In genomic region chr3:197356275-197356674, GRCh38 we compare ENCODE assay signal across 16 cellular contexts. TPM values are rescaled to one million over a fixed set of nuclear protein-coding genes. Genes with fewer than 3 reads are reported as not detected.
DNase-seq lines count a peak whose midpoint lies in the region; ATAC-seq and TF ChIP-seq lines count a peak whose summit lies in the region.
"Had no signal": no experiment of that assay in that cellular context is flagged by ENCODE, and none has a peak within 500 bp of the region (broad histone marks: within the 10 kb centered on the region; RNA-seq: fewer than 3 reads in every experiment).

No MANE protein-coding gene starts in this region.

- H3K27me3 Mint-ChIP-seq in endothelial cell (ENCODE audit: unreplicated experiment), result peaks cover 8% of the 10 kb centered on the region

- H3K9me3 ChIP-seq in lower lobe of right lung, result no peaks in the 10 kb centered on the region
- peaks cover 0 to 12% (median 4%) of the 10 kb centered on the region in 4 donors for H3K9me3 ChIP-seq in upper lobe of left lung
- H3K9me3 ChIP-seq in ovary, result no peaks in the 10 kb centered on the region
- H3K9me3 ChIP-seq in MG63, result peaks cover 27% of the 10 kb centered on the region

- H3K4me3 ChIP-seq in lower lobe of right lung, result peak overlapping the region; percentile 35
- H3K4me3 ChIP-seq in upper lobe of left lung, result peak overlapping the region in 3 of 4 donors; percentile 8 to 33 (median 27)
- H3K4me3 ChIP-seq in ovary, result no peak overlapping the region
- no peak overlapping the region for H3K4me3 ChIP-seq in MG63

- ATAC-seq in lower lobe of right lung (peak; percentile 78 to 84), upper lobe of left lung (ENCODE audit: low FRiP score in 2 of 2) (peak in 1 of 2 donors; percentile 36)
- ATAC-seq: left colon had no signal

- TF ChIP-seq CTCF in lower lobe of right lung (IDR thresholded peaks at IDR 0.05) (no peak), upper lobe of left lung (IDR thresholded peaks at IDR 0.05) (no peak), ovary (IDR thresholded peaks at IDR 0.05) (no peak), endothelial cell (IDR thresholded peaks at IDR 0.05; ENCODE audit: unreplicated experiment) (no peak)

- H3K27me3 ChIP-seq in lower lobe of right lung (ENCODE audit: low read depth) (no peaks in the 10 kb centered on the region), upper lobe of left lung (no peaks in the 10 kb centered on the region), ovary (no peaks in the 10 kb centered on the region), MG63 (no peaks in the 10 kb centered on the region)

- peak; percentile 28 for DNase-seq in NCI-H2029 treated with DMSO at 0.1 percent for 48 hours (lab: John Stamatoyannopoulos, UW)
- DNase-seq in NCI-H2029 (lab: John Stamatoyannopoulos, UW), result no peak
- no peak for DNase-seq in lower lobe of right lung
- DNase-seq in upper lobe of left lung, result peak in 1 of 2 donors; percentile 57
- no peak for DNase-seq in ovary
- DNase-seq in endothelial cell (ENCODE audit: low spot score), result no peak
- no peak for DNase-seq in MG63
- DNase-seq: activated CD4-positive, alpha-beta memory T cell treated with anti-CD3 and anti-CD28 coated beads for 36 hours; activated gamma-delta T cell treated with Interleukin-2 at 50 U/mL for 16 hours; DMS153; HFFc6; NCI-H2081 had no signal

- peaks cover 12% of the 10 kb centered on the region for H3K9me3 Mint-ChIP-seq in endothelial cell (ENCODE audit: unreplicated experiment)

- no peak for TF ChIP-seq POLR2A in upper lobe of left lung (IDR thresholded peaks at IDR 0.05)
- no peak for TF ChIP-seq POLR2A in ovary (IDR thresholded peaks at IDR 0.05)

- no peak for TF ChIP-seq EP300 in upper lobe of left lung (IDR thresholded peaks at IDR 0.05)
- no peak for TF ChIP-seq EP300 in ovary (IDR thresholded peaks at IDR 0.05)

- H3K36me3 Mint-ChIP-seq in endothelial cell (ENCODE audit: low read depth, unreplicated experiment), result peaks cover 17% of the 10 kb centered on the region

- no peaks in the 10 kb centered on the region for H3K36me3 ChIP-seq in lower lobe of right lung
- H3K36me3 ChIP-seq in upper lobe of left lung, result no peaks in the 10 kb centered on the region
- no peaks in the 10 kb centered on the region for H3K36me3 ChIP-seq in ovary
- no peaks in the 10 kb centered on the region for H3K36me3 ChIP-seq in MG63

- H3K4me3 Mint-ChIP-seq in endothelial cell (ENCODE audit: unreplicated experiment), result no peak overlapping the region
- H3K4me3 Mint-ChIP-seq: activated CD4-positive, alpha-beta memory T cell treated with anti-CD3 and anti-CD28 coated beads for 36 hours; HFFc6; T-helper 1 cell treated with Interleukin-12 subunit alpha and Interleukin-12 subunit beta and Interleukin-4 antibody, amounts not matched to agents 30 μg/mL and 1 μg/mL, for 36 hours had no signal

- 50 to 68% methylated on average over 14 of the region's 14 CpGs for WGBS in upper lobe of left lung, 2 donors
- 95 to 96% (median 95%) methylated on average over 14 of the region's 14 CpGs for WGBS in ovary, 3 donors

- no peak overlapping the region for H3K27ac Mint-ChIP-seq in endothelial cell (ENCODE audit: unreplicated experiment)
- H3K27ac Mint-ChIP-seq: activated CD4-positive, alpha-beta memory T cell treated with anti-CD3 and anti-CD28 coated beads for 36 hours; HFFc6; T-helper 1 cell treated with Interleukin-12 subunit alpha and Interleukin-12 subunit beta and Interleukin-4 antibody, amounts not matched to agents 30 μg/mL and 1 μg/mL, for 36 hours had no signal

- intact Hi-C loops in lower lobe of right lung (cut with DNase I) (no loop called here), ovary (cut with DNase I) (no loop called here)

- H3K4me1 Mint-ChIP-seq in endothelial cell (ENCODE audit: unreplicated experiment), result peaks cover 10% of the 10 kb centered on the region

- H3K4me1 ChIP-seq in lower lobe of right lung (peaks cover 8% of the 10 kb centered on the region), upper lobe of left lung (peaks cover 0 to 6% (median 3%) of the 10 kb centered on the region in 4 donors), ovary (ENCODE audit: insufficient read depth) (peaks cover 11% of the 10 kb centered on the region)

- peak overlapping the region; percentile 74 for H3K27ac ChIP-seq in cingulate gyrus (ENCODE audit: low read depth, low read length)
- H3K27ac ChIP-seq in lower lobe of right lung, result peak overlapping the region; percentile 46
- H3K27ac ChIP-seq in upper lobe of left lung, result peak overlapping the region in 2 of 4 donors; percentile 37 to 43
- no peak overlapping the region for H3K27ac ChIP-seq in ovary
- H3K27ac ChIP-seq: 22Rv1 had no signal

RNA-seq across cellular contexts. Expression of gene DLG1, which starts 57.9 kb away (rescaled TPM):
- total RNA-seq in lower lobe of right lung (80.2 TPM), upper lobe of left lung (100 to 1,000 TPM in 1 of 6 donors, 10 to 100 TPM in 5; 49.3 to 102 (median 63.2) TPM), ovary (10 to 100 TPM; 44.8 to 99.1 (median 69.9) TPM), endothelial cell (ENCODE audit: unreplicated experiment) (75.5 TPM)
- 10 to 100 TPM; 20.5 to 41.1 TPM for polyA plus RNA-seq in ovary
- 21.3 and 24.6 TPM in 2 replicates for total RNA-seq in MG63 (2014; rRNA removed; shearing (Covaris generic); ENCODE audit: low replicate concordance)

Comparison
In these comparisons a context has a peak if more than half of its experiments do, and no peak if none do; other contexts are left out.
1. H3K27ac ChIP-seq: peak in cingulate gyrus (single experiment) and lower lobe of right lung (single experiment); none in ovary (0 of 2).
2. H3K4me3 ChIP-seq: peak in lower lobe of right lung (single experiment) and upper lobe of left lung (3 of 4); none in ovary (single experiment) and MG63 (single experiment).